In the genomic region with DNA sequence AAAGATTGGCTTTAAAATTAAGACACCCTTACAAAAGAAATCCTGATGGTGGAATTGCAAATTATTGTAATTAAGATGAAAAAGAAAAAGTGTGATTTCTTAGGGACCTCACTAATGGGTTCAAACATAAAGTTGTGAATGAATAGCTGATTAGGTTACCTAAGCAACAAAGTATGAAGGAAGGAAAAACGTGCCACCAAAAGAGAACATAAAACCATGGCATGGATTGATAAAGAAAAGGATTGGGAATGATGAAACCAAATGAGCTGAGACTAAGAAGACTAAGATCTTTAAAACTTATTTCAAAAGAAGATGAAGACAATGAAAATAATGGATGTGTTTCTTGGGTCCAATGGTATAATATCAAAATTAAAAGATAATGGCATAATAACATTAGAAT, we compare ENCODE assay signal across 40 cellular contexts. TPM values are rescaled to one million over a fixed set of nuclear protein-coding genes. Genes with fewer than 3 reads are reported as not detected.
"Had no signal": no experiment of that assay in that cellular context is flagged by ENCODE, and none has a peak within 500 bp of the region (broad histone marks: within the 10 kb centered on the region; RNA-seq: fewer than 3 reads in every experiment).

No MANE protein-coding gene starts in this region.

- H3K4me1 ChIP-seq: esophagus squamous epithelium, heart right ventricle, sigmoid colon, thyroid gland, upper lobe of left lung, vagina had no signal

- H3K4me1 Mint-ChIP-seq: activated CD4-positive, alpha-beta memory T cell treated with anti-CD3 and anti-CD28 coated beads, Interleukin-2, amount 10 ng/mL, durations not matched to agents 7 days and 5 days; activated CD4-positive, alpha-beta T cell treated with anti-CD3 and anti-CD28 coated beads, Interleukin-2, amount 10 ng/mL, durations not matched to agents 7 days and 5 days; activated naive CD4-positive, alpha-beta T cell treated with anti-CD3 and anti-CD28 coated beads, Interleukin-2, amount 10 ng/mL, durations not matched to agents 7 days and 5 days; activated naive CD8-positive, alpha-beta T cell treated with anti-CD3 and anti-CD28 coated beads, Interleukin-2, amount 10 ng/mL, durations not matched to agents 7 days and 5 days; naive thymus-derived CD4-positive, alpha-beta T cell; stimulated activated memory B cell treated with anti-CD40 and anti-IgM and Interleukin-4, amounts not matched to agents 10 μg/mL and 1 μg/mL and 100 μg/mL, for 72 hours; stimulated activated naive CD8-positive, alpha-beta T cell treated with anti-CD3 and anti-CD28 coated beads, Interleukin-15, amount 100 ng/mL, for 72 hours had no signal

- H3K36me3 Mint-ChIP-seq: activated naive CD4-positive, alpha-beta T cell treated with anti-CD3 and anti-CD28 coated beads, Interleukin-2, amount 10 ng/mL, durations not matched to agents 7 days and 5 days; activated naive CD8-positive, alpha-beta T cell treated with anti-CD3 and anti-CD28 coated beads, Interleukin-2, amount 10 ng/mL, durations not matched to agents 7 days and 5 days; naive thymus-derived CD4-positive, alpha-beta T cell; stimulated activated memory B cell treated with anti-CD40 and anti-IgM and Interleukin-4, amounts not matched to agents 10 μg/mL and 1 μg/mL and 100 μg/mL, for 72 hours had no signal

- H3K36me3 ChIP-seq: esophagus squamous epithelium, heart right ventricle, ovary, sigmoid colon, thyroid gland, upper lobe of left lung, vagina had no signal

- H3K27ac ChIP-seq: epithelial cell of prostate, esophagus squamous epithelium, heart right ventricle, ovary, sigmoid colon, thyroid gland, upper lobe of left lung, vagina, VCaP had no signal

- H3K9me3 ChIP-seq: esophagus squamous epithelium, heart right ventricle, ovary, sigmoid colon, thyroid gland, upper lobe of left lung, vagina had no signal

- H3K4me3 Mint-ChIP-seq: activated CD4-positive, alpha-beta memory T cell treated with anti-CD3 and anti-CD28 coated beads, Interleukin-2, amount 10 ng/mL, durations not matched to agents 7 days and 5 days; activated CD4-positive, alpha-beta T cell treated with anti-CD3 and anti-CD28 coated beads, Interleukin-2, amount 10 ng/mL, durations not matched to agents 7 days and 5 days; activated naive CD4-positive, alpha-beta T cell treated with anti-CD3 and anti-CD28 coated beads, Interleukin-2, amount 10 ng/mL, durations not matched to agents 7 days and 5 days; activated naive CD8-positive, alpha-beta T cell treated with anti-CD3 and anti-CD28 coated beads, Interleukin-2, amount 10 ng/mL, durations not matched to agents 7 days and 5 days; activated T-cell treated with anti-CD3 and anti-CD28 coated beads, Interleukin-2, amount 50 U/mL, for 24 hours; naive thymus-derived CD4-positive, alpha-beta T cell; stimulated activated memory B cell treated with anti-CD40 and anti-IgM and Interleukin-4, amounts not matched to agents 10 μg/mL and 1 μg/mL and 100 μg/mL, for 72 hours; stimulated activated naive CD8-positive, alpha-beta T cell treated with anti-CD3 and anti-CD28 coated beads, Interleukin-15, amount 100 ng/mL, for 72 hours had no signal

- H3K27ac Mint-ChIP-seq: activated CD4-positive, alpha-beta memory T cell treated with anti-CD3 and anti-CD28 coated beads, Interleukin-2, amount 10 ng/mL, durations not matched to agents 7 days and 5 days; activated CD4-positive, alpha-beta T cell treated with anti-CD3 and anti-CD28 coated beads, Interleukin-2, amount 10 ng/mL, durations not matched to agents 7 days and 5 days; activated naive CD4-positive, alpha-beta T cell treated with anti-CD3 and anti-CD28 coated beads, Interleukin-2, amount 10 ng/mL, durations not matched to agents 7 days and 5 days; activated naive CD8-positive, alpha-beta T cell treated with anti-CD3 and anti-CD28 coated beads, Interleukin-2, amount 10 ng/mL, durations not matched to agents 7 days and 5 days; activated T-cell treated with anti-CD3 and anti-CD28 coated beads, Interleukin-2, amount 50 U/mL, for 24 hours; naive thymus-derived CD4-positive, alpha-beta T cell; progenitor cell of endocrine pancreas; stimulated activated memory B cell treated with anti-CD40 and anti-IgM and Interleukin-4, amounts not matched to agents 10 μg/mL and 1 μg/mL and 100 μg/mL, for 72 hours; stimulated activated naive CD8-positive, alpha-beta T cell treated with anti-CD3 and anti-CD28 coated beads, Interleukin-15, amount 100 ng/mL, for 72 hours had no signal

- H3K4me3 ChIP-seq: esophagus squamous epithelium, heart right ventricle, ovary, sigmoid colon, thyroid gland, upper lobe of left lung, vagina had no signal

- DNase-seq: activated CD4-positive, alpha-beta memory T cell treated with anti-CD3 and anti-CD28 coated beads, Interleukin-2, amount 10 ng/mL, durations not matched to agents 7 days and 5 days; activated CD4-positive, alpha-beta T cell treated with anti-CD3 and anti-CD28 coated beads, Interleukin-2, amount 10 ng/mL, durations not matched to agents 7 days and 5 days; activated CD4-positive, CD25-positive, alpha-beta regulatory T cell treated with anti-CD3 and anti-CD28 coated beads, Interleukin-2, amount 50 U/mL, for 72 hours; activated CD8-positive, alpha-beta memory T cell treated with anti-CD3 and anti-CD28 coated beads, Interleukin-2, amount 50 U/mL, for 48 hours; activated gamma-delta T cell; activated naive CD4-positive, alpha-beta T cell treated with anti-CD3 and anti-CD28 coated beads, Interleukin-2, amount 10 ng/mL, durations not matched to agents 7 days and 5 days; activated naive CD8-positive, alpha-beta T cell treated with anti-CD3 and anti-CD28 coated beads, Interleukin-2, amount 10 ng/mL, durations not matched to agents 7 days and 5 days; activated T-cell treated with anti-CD3 and anti-CD28 coated beads, Interleukin-2, amount 50 U/mL, for 24 hours; dermis blood vessel endothelial cell; effector CD4-positive, alpha-beta T cell; esophagus squamous epithelium; foreskin melanocyte; heart right ventricle; islet precursor cell; left cardiac atrium; left ventricle myocardium superior; midbrain; naive thymus-derived CD4-positive, alpha-beta T cell; ovary; retina; sigmoid colon; small intestine; stimulated activated CD4-positive, alpha-beta T cell treated with anti-CD3 and anti-CD28 coated beads, Interleukin-1b, Interleukin-23, amount 100 ng/mL, for 48 hours; stimulated activated CD4-positive, alpha-beta T cell treated with anti-CD3 and anti-CD28 coated beads, Interleukin-4, amount 100 ng/mL, for 4 hours; stimulated activated CD8-positive, alpha-beta memory T cell treated with anti-CD3 and anti-CD28 coated beads, Interleukin-4, amount 100 ng/mL, for 48 hours; stimulated activated naive CD8-positive, alpha-beta T cell treated with anti-CD3 and anti-CD28 coated beads, Interleukin-15, amount 100 ng/mL, for 72 hours; substantia nigra; T-helper 9 cell; thyroid gland; upper lobe of left lung had no signal

- H3K27me3 ChIP-seq: esophagus squamous epithelium, heart right ventricle, ovary, sigmoid colon, thyroid gland, upper lobe of left lung, vagina had no signal

- H3K27me3 Mint-ChIP-seq: progenitor cell of endocrine pancreas had no signal

- H3K9me3 Mint-ChIP-seq: activated CD4-positive, alpha-beta memory T cell treated with anti-CD3 and anti-CD28 coated beads, Interleukin-2, amount 10 ng/mL, durations not matched to agents 7 days and 5 days; activated CD4-positive, alpha-beta T cell treated with anti-CD3 and anti-CD28 coated beads, Interleukin-2, amount 10 ng/mL, durations not matched to agents 7 days and 5 days; activated naive CD4-positive, alpha-beta T cell treated with anti-CD3 and anti-CD28 coated beads, Interleukin-2, amount 10 ng/mL, durations not matched to agents 7 days and 5 days; activated T-cell treated with anti-CD3 and anti-CD28 coated beads, Interleukin-2, amount 50 U/mL, for 24 hours had no signal

- ATAC-seq: heart right ventricle; left cardiac atrium; left ventricle myocardium superior; naive thymus-derived CD4-positive, alpha-beta T cell; stimulated activated memory B cell treated with anti-CD40 and anti-IgM and Interleukin-4, amounts not matched to agents 10 μg/mL and 1 μg/mL and 100 μg/mL, for 72 hours; stimulated activated naive CD8-positive, alpha-beta T cell treated with anti-CD3 and anti-CD28 coated beads, Interleukin-15, amount 100 ng/mL, for 72 hours had no signal

RNA-seq across cellular contexts. Expression of a gene that starts 32.2 kb away (rescaled TPM):
- total RNA-seq: activated CD4-positive, alpha-beta memory T cell treated with anti-CD3 and anti-CD28 coated beads, Interleukin-2, amount 10 ng/mL, durations not matched to agents 7 days and 5 days; activated CD4-positive, alpha-beta T cell treated with anti-CD3 and anti-CD28 coated beads, Interleukin-2, amount 10 ng/mL, durations not matched to agents 7 days and 5 days; activated naive CD8-positive, alpha-beta T cell treated with anti-CD3 and anti-CD28 coated beads, Interleukin-2, amount 10 ng/mL, durations not matched to agents 7 days and 5 days; astrocyte; dermis blood vessel endothelial cell; esophagus squamous epithelium; glomerular endothelial cell; left cardiac atrium; lung microvascular endothelial cell; naive thymus-derived CD4-positive, alpha-beta T cell; ovary; progenitor cell of endocrine pancreas; sigmoid colon; T-helper 1 cell treated with Interleukin-12 subunit alpha and Interleukin-12 subunit beta and Interleukin-4 antibody, amounts not matched to agents 30 ng/mL and 1 ng/mL, for 36 hours; thyroid gland; upper lobe of left lung; vagina had no signal
- polyA plus RNA-seq: heart right ventricle; naive thymus-derived CD4-positive, alpha-beta T cell; neural cell; sigmoid colon; small intestine had no signal
